22 cellular contexts compared by ENCODE assay signal in genomic region chr19:1487576-1488281, GRCh38. TPM values are rescaled to one million over a fixed set of nuclear protein-coding genes. Genes with fewer than 3 reads are reported as not detected.
"Had no signal": no experiment of that assay in that cellular context is flagged by ENCODE, and none has a peak within 500 bp of the region (broad histone marks: within the 10 kb centered on the region; RNA-seq: fewer than 3 reads in every experiment).

No MANE protein-coding gene starts in this region.

- H3K4me3 ChIP-seq: ascending aorta, left lung, tibial artery, vagina had no signal

- H3K9me3 ChIP-seq: ascending aorta, left lung, tibial artery, vagina had no signal

- H3K27ac Mint-ChIP-seq: activated B cell treated with CpG ODN at 0.5 μM for 24 hours; activated CD4-positive, alpha-beta memory T cell treated with anti-CD3 and anti-CD28 coated beads for 36 hours; activated naive CD4-positive, alpha-beta T cell treated with anti-CD3 and anti-CD28 coated beads, Interleukin-2, amount 10 ng/mL, durations not matched to agents 7 days and 5 days; memory B cell; naive thymus-derived CD4-positive, alpha-beta T cell had no signal

- H3K36me3 Mint-ChIP-seq: activated CD4-positive, alpha-beta memory T cell treated with anti-CD3 and anti-CD28 coated beads for 36 hours; activated naive CD4-positive, alpha-beta T cell treated with anti-CD3 and anti-CD28 coated beads, Interleukin-2, amount 10 ng/mL, durations not matched to agents 7 days and 5 days; memory B cell; naive thymus-derived CD4-positive, alpha-beta T cell had no signal

- ATAC-seq: left lung; naive thymus-derived CD4-positive, alpha-beta T cell; stimulated activated naive CD8-positive, alpha-beta T cell treated with anti-CD3 and anti-CD28 coated beads, Interleukin-15, Interleukin-2, amounts not matched to agents 100 U/mL and 50 U/mL, for 24 hours had no signal

- H3K9me3 Mint-ChIP-seq: activated B cell treated with CpG ODN at 0.5 μM for 24 hours; activated CD4-positive, alpha-beta memory T cell treated with anti-CD3 and anti-CD28 coated beads for 36 hours; activated naive CD4-positive, alpha-beta T cell treated with anti-CD3 and anti-CD28 coated beads, Interleukin-2, amount 10 ng/mL, durations not matched to agents 7 days and 5 days; memory B cell had no signal

- H3K27ac ChIP-seq: ascending aorta, left lung, tibial artery, vagina had no signal

- H3K36me3 ChIP-seq: ascending aorta, left lung, tibial artery, vagina had no signal

- H3K27me3 ChIP-seq: ascending aorta, vagina had no signal

- H3K4me3 Mint-ChIP-seq: activated B cell treated with CpG ODN at 0.5 μM for 24 hours; activated CD4-positive, alpha-beta memory T cell treated with anti-CD3 and anti-CD28 coated beads for 36 hours; activated naive CD4-positive, alpha-beta T cell treated with anti-CD3 and anti-CD28 coated beads, Interleukin-2, amount 10 ng/mL, durations not matched to agents 7 days and 5 days; memory B cell; naive thymus-derived CD4-positive, alpha-beta T cell had no signal

- DNase-seq: activated B cell treated with CpG ODN at 0.5 μM for 24 hours; activated CD4-positive, alpha-beta memory T cell treated with anti-CD3 and anti-CD28 coated beads for 36 hours; activated CD4-positive, alpha-beta T cell treated with anti-CD3 and anti-CD28 coated beads for 4 hours; activated effector memory CD4-positive, alpha-beta T cell treated with Interleukin-2 at 50 U/mL for 16 hours; activated naive CD4-positive, alpha-beta T cell treated with anti-CD3 and anti-CD28 coated beads, Interleukin-2, amount 10 ng/mL, durations not matched to agents 7 days and 5 days; activated T-cell treated with anti-CD3 and anti-CD28 coated beads, Interleukin-2, amount 50 U/mL, for 48 hours; cortex of kidney; erythroblast; foreskin melanocyte; head of caudate nucleus; naive thymus-derived CD4-positive, alpha-beta T cell; retina; stimulated activated naive CD8-positive, alpha-beta T cell treated with anti-CD3 and anti-CD28 coated beads, Interleukin-15, Interleukin-2, amounts not matched to agents 100 U/mL and 50 U/mL, for 24 hours; substantia nigra; T-helper 1 cell; T-helper 9 cell; tibial artery had no signal

RNA-seq across cellular contexts. Expression of gene ADAMTSL5, which starts 25.1 kb away (rescaled TPM):
- total RNA-seq: activated B cell treated with CpG ODN at 0.5 μM for 24 hours had no signal

RNA-seq across cellular contexts. Expression of gene PLK5, which starts 36.1 kb away (rescaled TPM):
- total RNA-seq: activated B cell treated with CpG ODN at 0.5 μM for 24 hours; activated CD4-positive, alpha-beta memory T cell treated with anti-CD3 and anti-CD28 coated beads for 36 hours; ascending aorta; left lung; naive thymus-derived CD4-positive, alpha-beta T cell; skeletal muscle tissue had no signal
- polyA plus RNA-seq: naive thymus-derived CD4-positive, alpha-beta T cell had no signal
